1 cellular context compared by ENCODE assay signal in the genomic region with DNA sequence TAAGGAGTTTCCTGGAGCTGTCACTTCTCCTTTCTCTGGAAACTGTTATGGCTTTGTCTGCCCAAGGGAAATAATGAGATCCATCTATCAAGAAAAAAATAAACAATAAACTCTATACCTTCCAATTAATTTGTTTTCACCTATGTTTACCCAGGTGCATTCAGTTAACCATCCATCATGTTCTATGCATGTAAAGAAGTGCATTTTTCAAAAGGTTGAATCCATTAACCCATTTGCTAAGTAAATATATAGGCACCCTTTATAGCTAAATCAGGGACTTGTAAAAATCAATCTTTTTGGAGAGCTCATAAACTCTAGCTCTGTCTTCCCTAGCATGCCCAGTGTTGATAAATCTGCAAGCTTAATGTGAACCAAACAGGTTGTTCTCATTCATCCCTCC.
TF ChIP-seq lines count a peak whose summit lies in the region.

No MANE protein-coding gene starts in this region.

TF ChIP-seq in HEK293, 187 proteins besides CTCF, POLR2A, EP300 and RAD21 (continued from another document and continues in another):
- TF ChIP-seq ZNF548 (tag by site-specific recombination; IDR thresholded peaks at IDR 0.05) (no peak), ZNF404 (tag by site-specific recombination; IDR thresholded peaks at IDR 0.05) (no peak), ZNF302 (tag by site-specific recombination; IDR thresholded peaks at IDR 0.05; ENCODE audit: low read depth) (no peak), REPIN1 (tag by site-specific recombination; IDR thresholded peaks at IDR 0.05; ENCODE audit: low read depth) (no peak), KLF9 (tag by site-specific recombination; IDR thresholded peaks at IDR 0.05; ENCODE audit: low read depth) (no peak), ZNF571 (tag by site-specific recombination; IDR thresholded peaks at IDR 0.05) (no peak), ZFP3 (tag by site-specific recombination; IDR thresholded peaks at IDR 0.05; ENCODE audit: low read depth) (no peak), ZNF747 (tag by site-specific recombination; IDR thresholded peaks at IDR 0.05) (no peak), ZNF426 (tag by site-specific recombination; IDR thresholded peaks at IDR 0.05) (no peak), ZNF24 (tag by site-specific recombination; IDR thresholded peaks at IDR 0.05) (no peak), KLF10 (tag by site-specific recombination; IDR thresholded peaks at IDR 0.05) (no peak; the same call in 1 of the 2 replicates), SP7 (tag by site-specific recombination; IDR thresholded peaks at IDR 0.05) (no peak), SCRT1 (tag by site-specific recombination; IDR thresholded peaks at IDR 0.05; ENCODE audit: borderline replicate concordance) (peak; percentile 70), ZBTB8A (tag by site-specific recombination; IDR thresholded peaks at IDR 0.05) (peak; percentile 62; the same call in 1 of the 2 replicates), BCL11B (tag by site-specific recombination; IDR thresholded peaks at IDR 0.05; ENCODE audit: low read depth) (no peak), SCRT2 (tag by site-specific recombination; IDR thresholded peaks at IDR 0.05) (peak; percentile 40), ZNF664 (tag by site-specific recombination; IDR thresholded peaks at IDR 0.05) (no peak), ZSCAN16 (tag by site-specific recombination; IDR thresholded peaks at IDR 0.05) (no peak), ZNF654 (tag by site-specific recombination; IDR thresholded peaks at IDR 0.05; ENCODE audit: low read depth) (no peak), GLI2 (tag by site-specific recombination; IDR thresholded peaks at IDR 0.05; ENCODE audit: borderline replicate concordance, low read depth) (peak; percentile 32; the same call in 1 of the 2 replicates), ZNF701 (tag by site-specific recombination; IDR thresholded peaks at IDR 0.05) (no peak), HOXC10 (CRISPR knock-in tag; IDR thresholded peaks at IDR 0.05) (no peak), ZXDB (tag by site-specific recombination; IDR thresholded peaks at IDR 0.05) (peak; percentile 93), ZNF768 (tag by site-specific recombination; IDR thresholded peaks at IDR 0.05) (no peak), ZIC2 (tag by site-specific recombination; IDR thresholded peaks at IDR 0.05) (no peak), ZSCAN30 (tag by site-specific recombination; IDR thresholded peaks at IDR 0.05) (peak; percentile 60; the same call in 1 of the 2 replicates), ZBTB20 (tag by site-specific recombination; IDR thresholded peaks at IDR 0.05) (no peak), ZNF211 (tag by site-specific recombination; IDR thresholded peaks at IDR 0.05; ENCODE audit: low read depth) (no peak), ZEB2 (tag by site-specific recombination; IDR thresholded peaks at IDR 0.05) (no peak), BCL11A (tag by site-specific recombination; IDR thresholded peaks at IDR 0.05; ENCODE audit: low read depth) (peak; percentile 73), ZNF776 (tag by site-specific recombination; IDR thresholded peaks at IDR 0.05; ENCODE audit: borderline replicate concordance) (no peak), ZNF23 (tag by site-specific recombination; IDR thresholded peaks at IDR 0.05; ENCODE audit: borderline replicate concordance) (no peak), ZNF623 (tag by site-specific recombination; IDR thresholded peaks at IDR 0.05) (no peak), ZNF184 (tag by site-specific recombination; IDR thresholded peaks at IDR 0.05) (no peak), GLIS2 (tag by site-specific recombination; IDR thresholded peaks at IDR 0.05) (no peak), ZNF544 (tag by site-specific recombination; IDR thresholded peaks at IDR 0.05) (no peak), ZNF324 (tag by site-specific recombination; IDR thresholded peaks at IDR 0.05) (no peak), ZNF341 (tag by site-specific recombination; IDR thresholded peaks at IDR 0.05; ENCODE audit: low read depth) (no peak)
- TF ChIP-seq, protein P1, sequence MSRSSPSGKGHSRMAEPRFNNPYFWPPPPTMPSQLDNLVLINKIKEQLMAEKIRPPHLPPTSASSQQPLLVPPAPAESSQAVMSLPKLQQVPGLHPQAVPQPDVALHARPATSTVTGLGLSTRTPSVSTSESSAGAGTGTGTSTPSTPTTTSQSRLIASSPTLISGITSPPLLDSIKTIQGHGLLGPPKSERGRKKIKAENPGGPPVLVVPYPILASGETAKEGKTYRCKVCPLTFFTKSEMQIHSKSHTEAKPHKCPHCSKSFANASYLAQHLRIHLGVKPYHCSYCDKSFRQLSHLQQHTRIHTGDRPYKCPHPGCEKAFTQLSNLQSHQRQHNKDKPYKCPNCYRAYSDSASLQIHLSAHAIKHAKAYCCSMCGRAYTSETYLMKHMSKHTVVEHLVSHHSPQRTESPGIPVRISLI (tag by site-specific recombination; IDR thresholded peaks at IDR 0.05) = no peak
- TF ChIP-seq, protein P2, sequence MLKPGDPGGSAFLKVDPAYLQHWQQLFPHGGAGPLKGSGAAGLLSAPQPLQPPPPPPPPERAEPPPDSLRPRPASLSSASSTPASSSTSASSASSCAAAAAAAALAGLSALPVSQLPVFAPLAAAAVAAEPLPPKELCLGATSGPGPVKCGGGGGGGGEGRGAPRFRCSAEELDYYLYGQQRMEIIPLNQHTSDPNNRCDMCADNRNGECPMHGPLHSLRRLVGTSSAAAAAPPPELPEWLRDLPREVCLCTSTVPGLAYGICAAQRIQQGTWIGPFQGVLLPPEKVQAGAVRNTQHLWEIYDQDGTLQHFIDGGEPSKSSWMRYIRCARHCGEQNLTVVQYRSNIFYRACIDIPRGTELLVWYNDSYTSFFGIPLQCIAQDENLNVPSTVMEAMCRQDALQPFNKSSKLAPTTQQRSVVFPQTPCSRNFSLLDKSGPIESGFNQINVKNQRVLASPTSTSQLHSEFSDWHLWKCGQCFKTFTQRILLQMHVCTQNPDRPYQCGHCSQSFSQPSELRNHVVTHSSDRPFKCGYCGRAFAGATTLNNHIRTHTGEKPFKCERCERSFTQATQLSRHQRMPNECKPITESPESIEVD (tag by site-specific recombination; IDR thresholded peaks at IDR 0.05) = peak; percentile 96
- TF ChIP-seq, protein P3, sequence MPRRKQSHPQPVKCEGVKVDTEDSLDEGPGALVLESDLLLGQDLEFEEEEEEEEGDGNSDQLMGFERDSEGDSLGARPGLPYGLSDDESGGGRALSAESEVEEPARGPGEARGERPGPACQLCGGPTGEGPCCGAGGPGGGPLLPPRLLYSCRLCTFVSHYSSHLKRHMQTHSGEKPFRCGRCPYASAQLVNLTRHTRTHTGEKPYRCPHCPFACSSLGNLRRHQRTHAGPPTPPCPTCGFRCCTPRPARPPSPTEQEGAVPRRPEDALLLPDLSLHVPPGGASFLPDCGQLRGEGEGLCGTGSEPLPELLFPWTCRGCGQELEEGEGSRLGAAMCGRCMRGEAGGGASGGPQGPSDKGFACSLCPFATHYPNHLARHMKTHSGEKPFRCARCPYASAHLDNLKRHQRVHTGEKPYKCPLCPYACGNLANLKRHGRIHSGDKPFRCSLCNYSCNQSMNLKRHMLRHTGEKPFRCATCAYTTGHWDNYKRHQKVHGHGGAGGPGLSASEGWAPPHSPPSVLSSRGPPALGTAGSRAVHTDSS (tag by site-specific recombination; IDR thresholded peaks at IDR 0.05) = no peak
- TF ChIP-seq, protein P4, sequence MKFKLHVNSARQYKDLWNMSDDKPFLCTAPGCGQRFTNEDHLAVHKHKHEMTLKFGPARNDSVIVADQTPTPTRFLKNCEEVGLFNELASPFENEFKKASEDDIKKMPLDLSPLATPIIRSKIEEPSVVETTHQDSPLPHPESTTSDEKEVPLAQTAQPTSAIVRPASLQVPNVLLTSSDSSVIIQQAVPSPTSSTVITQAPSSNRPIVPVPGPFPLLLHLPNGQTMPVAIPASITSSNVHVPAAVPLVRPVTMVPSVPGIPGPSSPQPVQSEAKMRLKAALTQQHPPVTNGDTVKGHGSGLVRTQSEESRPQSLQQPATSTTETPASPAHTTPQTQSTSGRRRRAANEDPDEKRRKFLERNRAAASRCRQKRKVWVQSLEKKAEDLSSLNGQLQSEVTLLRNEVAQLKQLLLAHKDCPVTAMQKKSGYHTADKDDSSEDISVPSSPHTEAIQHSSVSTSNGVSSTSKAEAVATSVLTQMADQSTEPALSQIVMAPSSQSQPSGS (tag by site-specific recombination; IDR thresholded peaks at IDR 0.05; ENCODE audit: low read depth) = no peak
- TF ChIP-seq, protein P5, sequence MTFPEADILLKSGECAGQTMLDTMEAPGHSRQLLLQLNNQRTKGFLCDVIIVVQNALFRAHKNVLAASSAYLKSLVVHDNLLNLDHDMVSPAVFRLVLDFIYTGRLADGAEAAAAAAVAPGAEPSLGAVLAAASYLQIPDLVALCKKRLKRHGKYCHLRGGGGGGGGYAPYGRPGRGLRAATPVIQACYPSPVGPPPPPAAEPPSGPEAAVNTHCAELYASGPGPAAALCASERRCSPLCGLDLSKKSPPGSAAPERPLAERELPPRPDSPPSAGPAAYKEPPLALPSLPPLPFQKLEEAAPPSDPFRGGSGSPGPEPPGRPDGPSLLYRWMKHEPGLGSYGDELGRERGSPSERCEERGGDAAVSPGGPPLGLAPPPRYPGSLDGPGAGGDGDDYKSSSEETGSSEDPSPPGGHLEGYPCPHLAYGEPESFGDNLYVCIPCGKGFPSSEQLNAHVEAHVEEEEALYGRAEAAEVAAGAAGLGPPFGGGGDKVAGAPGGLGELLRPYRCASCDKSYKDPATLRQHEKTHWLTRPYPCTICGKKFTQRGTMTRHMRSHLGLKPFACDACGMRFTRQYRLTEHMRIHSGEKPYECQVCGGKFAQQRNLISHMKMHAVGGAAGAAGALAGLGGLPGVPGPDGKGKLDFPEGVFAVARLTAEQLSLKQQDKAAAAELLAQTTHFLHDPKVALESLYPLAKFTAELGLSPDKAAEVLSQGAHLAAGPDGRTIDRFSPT (tag by site-specific recombination; IDR thresholded peaks at IDR 0.05) = no peak
- TF ChIP-seq, protein P6, sequence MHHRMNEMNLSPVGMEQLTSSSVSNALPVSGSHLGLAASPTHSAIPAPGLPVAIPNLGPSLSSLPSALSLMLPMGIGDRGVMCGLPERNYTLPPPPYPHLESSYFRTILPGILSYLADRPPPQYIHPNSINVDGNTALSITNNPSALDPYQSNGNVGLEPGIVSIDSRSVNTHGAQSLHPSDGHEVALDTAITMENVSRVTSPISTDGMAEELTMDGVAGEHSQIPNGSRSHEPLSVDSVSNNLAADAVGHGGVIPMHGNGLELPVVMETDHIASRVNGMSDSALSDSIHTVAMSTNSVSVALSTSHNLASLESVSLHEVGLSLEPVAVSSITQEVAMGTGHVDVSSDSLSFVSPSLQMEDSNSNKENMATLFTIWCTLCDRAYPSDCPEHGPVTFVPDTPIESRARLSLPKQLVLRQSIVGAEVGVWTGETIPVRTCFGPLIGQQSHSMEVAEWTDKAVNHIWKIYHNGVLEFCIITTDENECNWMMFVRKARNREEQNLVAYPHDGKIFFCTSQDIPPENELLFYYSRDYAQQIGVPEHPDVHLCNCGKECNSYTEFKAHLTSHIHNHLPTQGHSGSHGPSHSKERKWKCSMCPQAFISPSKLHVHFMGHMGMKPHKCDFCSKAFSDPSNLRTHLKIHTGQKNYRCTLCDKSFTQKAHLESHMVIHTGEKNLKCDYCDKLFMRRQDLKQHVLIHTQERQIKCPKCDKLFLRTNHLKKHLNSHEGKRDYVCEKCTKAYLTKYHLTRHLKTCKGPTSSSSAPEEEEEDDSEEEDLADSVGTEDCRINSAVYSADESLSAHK (tag by site-specific recombination; IDR thresholded peaks at IDR 0.05) = peak; percentile 98
- TF ChIP-seq, protein P7, sequence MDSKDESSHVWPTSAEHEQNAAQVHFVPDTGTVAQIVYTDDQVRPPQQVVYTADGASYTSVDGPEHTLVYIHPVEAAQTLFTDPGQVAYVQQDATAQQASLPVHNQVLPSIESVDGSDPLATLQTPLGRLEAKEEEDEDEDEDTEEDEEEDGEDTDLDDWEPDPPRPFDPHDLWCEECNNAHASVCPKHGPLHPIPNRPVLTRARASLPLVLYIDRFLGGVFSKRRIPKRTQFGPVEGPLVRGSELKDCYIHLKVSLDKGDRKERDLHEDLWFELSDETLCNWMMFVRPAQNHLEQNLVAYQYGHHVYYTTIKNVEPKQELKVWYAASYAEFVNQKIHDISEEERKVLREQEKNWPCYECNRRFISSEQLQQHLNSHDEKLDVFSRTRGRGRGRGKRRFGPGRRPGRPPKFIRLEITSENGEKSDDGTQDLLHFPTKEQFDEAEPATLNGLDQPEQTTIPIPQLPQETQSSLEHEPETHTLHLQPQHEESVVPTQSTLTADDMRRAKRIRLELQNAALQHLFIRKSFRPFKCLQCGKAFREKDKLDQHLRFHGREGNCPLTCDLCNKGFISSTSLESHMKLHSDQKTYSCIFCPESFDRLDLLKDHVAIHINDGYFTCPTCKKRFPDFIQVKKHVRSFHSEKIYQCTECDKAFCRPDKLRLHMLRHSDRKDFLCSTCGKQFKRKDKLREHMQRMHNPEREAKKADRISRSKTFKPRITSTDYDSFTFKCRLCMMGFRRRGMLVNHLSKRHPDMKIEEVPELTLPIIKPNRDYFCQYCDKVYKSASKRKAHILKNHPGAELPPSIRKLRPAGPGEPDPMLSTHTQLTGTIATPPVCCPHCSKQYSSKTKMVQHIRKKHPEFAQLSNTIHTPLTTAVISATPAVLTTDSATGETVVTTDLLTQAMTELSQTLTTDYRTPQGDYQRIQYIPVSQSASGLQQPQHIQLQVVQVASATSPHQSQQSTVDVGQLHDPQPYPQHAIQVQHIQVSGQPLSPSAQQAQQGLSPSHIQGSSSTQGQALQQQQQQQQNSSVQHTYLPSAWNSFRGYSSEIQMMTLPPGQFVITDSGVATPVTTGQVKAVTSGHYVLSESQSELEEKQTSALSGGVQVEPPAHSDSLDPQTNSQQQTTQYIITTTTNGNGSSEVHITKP (tag by site-specific recombination; IDR thresholded peaks at IDR 0.05) = 0 out of 2 replicates have a peak, but pooled peaks have one; percentile 11
- TF ChIP-seq, protein P8, sequence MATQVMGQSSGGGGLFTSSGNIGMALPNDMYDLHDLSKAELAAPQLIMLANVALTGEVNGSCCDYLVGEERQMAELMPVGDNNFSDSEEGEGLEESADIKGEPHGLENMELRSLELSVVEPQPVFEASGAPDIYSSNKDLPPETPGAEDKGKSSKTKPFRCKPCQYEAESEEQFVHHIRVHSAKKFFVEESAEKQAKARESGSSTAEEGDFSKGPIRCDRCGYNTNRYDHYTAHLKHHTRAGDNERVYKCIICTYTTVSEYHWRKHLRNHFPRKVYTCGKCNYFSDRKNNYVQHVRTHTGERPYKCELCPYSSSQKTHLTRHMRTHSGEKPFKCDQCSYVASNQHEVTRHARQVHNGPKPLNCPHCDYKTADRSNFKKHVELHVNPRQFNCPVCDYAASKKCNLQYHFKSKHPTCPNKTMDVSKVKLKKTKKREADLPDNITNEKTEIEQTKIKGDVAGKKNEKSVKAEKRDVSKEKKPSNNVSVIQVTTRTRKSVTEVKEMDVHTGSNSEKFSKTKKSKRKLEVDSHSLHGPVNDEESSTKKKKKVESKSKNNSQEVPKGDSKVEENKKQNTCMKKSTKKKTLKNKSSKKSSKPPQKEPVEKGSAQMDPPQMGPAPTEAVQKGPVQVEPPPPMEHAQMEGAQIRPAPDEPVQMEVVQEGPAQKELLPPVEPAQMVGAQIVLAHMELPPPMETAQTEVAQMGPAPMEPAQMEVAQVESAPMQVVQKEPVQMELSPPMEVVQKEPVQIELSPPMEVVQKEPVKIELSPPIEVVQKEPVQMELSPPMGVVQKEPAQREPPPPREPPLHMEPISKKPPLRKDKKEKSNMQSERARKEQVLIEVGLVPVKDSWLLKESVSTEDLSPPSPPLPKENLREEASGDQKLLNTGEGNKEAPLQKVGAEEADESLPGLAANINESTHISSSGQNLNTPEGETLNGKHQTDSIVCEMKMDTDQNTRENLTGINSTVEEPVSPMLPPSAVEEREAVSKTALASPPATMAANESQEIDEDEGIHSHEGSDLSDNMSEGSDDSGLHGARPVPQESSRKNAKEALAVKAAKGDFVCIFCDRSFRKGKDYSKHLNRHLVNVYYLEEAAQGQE (tag by site-specific recombination; IDR thresholded peaks at IDR 0.05) = no peak
